ENCODE assay signal across 8 cellular contexts in the genomic region with DNA sequence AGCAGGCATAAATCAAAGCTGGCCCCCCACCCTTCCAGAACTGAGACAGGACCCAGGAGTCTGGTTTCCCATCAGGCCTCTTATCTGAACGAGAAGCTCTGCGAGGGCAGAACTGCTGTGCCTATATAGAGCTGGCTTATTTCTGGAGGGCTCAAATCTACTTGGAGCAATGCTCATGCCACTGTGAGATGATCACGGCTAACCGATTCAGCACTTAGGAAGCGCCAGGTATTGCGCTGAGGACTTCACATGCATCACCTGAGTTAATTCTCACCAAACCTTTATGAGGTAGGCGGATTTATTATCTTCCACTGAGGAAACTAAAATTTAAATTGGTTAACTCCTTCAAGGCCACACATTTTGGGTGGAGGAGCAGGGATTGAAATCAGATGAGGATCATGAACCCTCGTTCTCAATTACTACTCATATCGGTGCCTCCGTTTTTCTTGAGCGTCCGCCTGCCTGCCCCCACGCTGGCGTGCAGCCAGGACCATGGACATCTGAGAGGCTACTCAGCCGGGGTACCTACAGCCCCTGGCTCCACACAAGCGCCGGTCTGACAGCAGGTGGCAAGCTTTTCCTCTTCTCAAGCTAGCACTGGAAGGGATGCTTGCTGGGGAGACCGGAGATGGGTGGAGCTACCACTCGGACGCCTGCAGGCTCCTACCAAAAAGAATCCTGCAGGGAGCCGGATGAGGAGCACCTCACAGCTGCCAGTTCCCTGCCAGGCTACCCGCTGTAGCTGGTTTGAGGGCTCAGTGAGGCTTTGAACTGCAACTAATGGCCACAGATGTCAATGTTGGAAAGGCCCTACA. TPM values are rescaled to one million over a fixed set of nuclear protein-coding genes. Genes with fewer than 3 reads are reported as not detected.
A peak's percentile ranks its signal among the peaks of the same experiment; 100 is the strongest.
DNase-seq lines count a peak whose midpoint lies in the region; ATAC-seq and TF ChIP-seq lines count a peak whose summit lies in the region.

No MANE protein-coding gene starts in this region.

- peak overlapping the region; percentile 5 to 69 for H3K9ac ChIP-seq in liver (ENCODE audit: low read depth in 1 of 2, low read length in 2 of 2)

- peaks cover 0 to 13% (median 10%) of the 10 kb centered on the region in 4 donors for H3K36me3 ChIP-seq in liver (ENCODE audit: control insufficient read depth in 4 of 4, insufficient read depth in 3 of 4, low read depth in 1 of 4, low read length in 3 of 4)

- peaks cover 7 to 27% (median 18%) of the 10 kb centered on the region in 4 donors for H3K4me1 ChIP-seq in liver (ENCODE audit: control insufficient read depth in 4 of 4, insufficient read depth in 4 of 4, low read length in 3 of 4)

- ATAC-seq in HG03196 (IDR thresholded peaks at IDR 0.05; ENCODE audit: unreplicated experiment) (peak; percentile 22), HG03457 (IDR thresholded peaks at IDR 0.05; ENCODE audit: unreplicated experiment) (no peak)

- no peaks in the 10 kb centered on the region for H3K27me3 ChIP-seq in liver (ENCODE audit: control insufficient read depth in 4 of 4, insufficient read depth in 4 of 4, low read length in 3 of 4)

- TF ChIP-seq RAD21 in liver (IDR thresholded peaks at IDR 0.05) = peak; percentile 66 to 72

- peak; percentile 25 for TF ChIP-seq CTCF in liver (IDR thresholded peaks at IDR 0.05; ENCODE audit: low read depth, low read length, missing input control)

- in situ Hi-C loops in Caki2 (cut with HindIII; ENCODE audit: low pct_unique_long_range_greater_than_20kb, low sequenced_read_pairs) = no loop called here

- 26% methylated on average over 22 of the region's 22 CpGs for WGBS in liver

- no peaks in the 10 kb centered on the region for H3K9me3 ChIP-seq in liver (ENCODE audit: control insufficient read depth in 4 of 4, low read length in 3 of 4)

- DNase-seq in Caki2 (ENCODE audit: low read depth) (peak; percentile 79), NCI-H524 treated with DMSO at 0.1 percent for 48 hours (lab: John Stamatoyannopoulos, UW) (peak; percentile 71), dermis microvascular lymphatic vessel endothelial cell (ENCODE audit: low read depth in 2 of 2) (peak; percentile 17 to 71)
- DNase-seq in activated CD4-positive, alpha-beta T cell treated with anti-CD3 and anti-CD28 coated beads, Interleukin-2, amount 50 U/mL, for 1 hour = peak; percentile 49
- peak; percentile 46 to 55 for DNase-seq in stimulated activated CD4-positive, alpha-beta T cell treated with anti-CD3 and anti-CD28 coated beads, Interleukin-4, amount 100 ng/mL, for 4 hours

- H3K27ac ChIP-seq in liver (ENCODE audit: low read depth in 1 of 2, low read length in 2 of 2) = peak overlapping the region; percentile 93 to 98

- peak overlapping the region; percentile 58 to 71 (median 65) for H3K4me3 ChIP-seq in liver (ENCODE audit: low read depth in 1 of 3, low read length in 3 of 3)

TF ChIP-seq in liver, 16 proteins besides CTCF, POLR2A, EP300 and RAD21:
- peak; percentile 42 for TF ChIP-seq TAF1 (conservative IDR thresholded peaks at IDR 0.05)
- TF ChIP-seq GABPA (IDR thresholded peaks at IDR 0.05 in 1 of 2, conservative IDR thresholded peaks at IDR 0.05 in 1 of 2) = no peak
- TF ChIP-seq FOXA1 (IDR thresholded peaks at IDR 0.05) = no peak
- TF ChIP-seq HNF4G (IDR thresholded peaks at IDR 0.05) = no peak
- TF ChIP-seq HNF4A (conservative IDR thresholded peaks at IDR 0.05) = no peak

RNA-seq across cellular contexts. Expression of gene PCIF1, which starts 1.0 kb away (rescaled TPM):
- total RNA-seq in Caki2 (2014; rRNA removed; shearing (Covaris generic); ENCODE audit: low replicate concordance) = 5.2 and 14.2 TPM in 2 replicates
- total RNA-seq in dermis microvascular lymphatic vessel endothelial cell (7.2 and 11.5 TPM in 2 replicates), liver (10 to 100 TPM; 11.5 TPM)
- polyA plus RNA-seq in liver = 10 to 100 TPM in 1 of 2 donors, 1 to 10 TPM in 1; 9.2 to 12.4 TPM

RNA-seq across cellular contexts. Expression of gene PLTP, which starts 21.5 kb away (rescaled TPM):
- total RNA-seq in Caki2 (2014; rRNA removed; shearing (Covaris generic); ENCODE audit: low replicate concordance) = 6.5 and 9.1 TPM in 2 replicates
- total RNA-seq in dermis microvascular lymphatic vessel endothelial cell (2.8 and 3.5 TPM in 2 replicates), liver (10 to 100 TPM; 66.5 to 69.5 TPM)
- polyA plus RNA-seq in liver = 10 to 100 TPM; 22.5 to 54.9 TPM

RNA-seq across cellular contexts. Expression of gene ZNF335, which starts 38.6 kb away (rescaled TPM):
- total RNA-seq in Caki2 (2014; rRNA removed; shearing (Covaris generic); ENCODE audit: low replicate concordance) = 4.8 and 5.4 TPM in 2 replicates
- total RNA-seq in dermis microvascular lymphatic vessel endothelial cell (6.0 and 9.0 TPM in 2 replicates), liver (10 to 100 TPM in 1 of 2 donors, 1 to 10 TPM in 1; 9.1 to 14.6 TPM)
- 1 to 10 TPM; 3.0 to 4.1 TPM for polyA plus RNA-seq in liver

RNA-seq across cellular contexts. Expression of gene CTSA, which starts 42.3 kb away (rescaled TPM):
- 96.4 and 123 TPM in 2 replicates for total RNA-seq in Caki2 (2014; rRNA removed; shearing (Covaris generic); ENCODE audit: low replicate concordance)
- total RNA-seq in dermis microvascular lymphatic vessel endothelial cell = 29.4 and 73.2 TPM in 2 replicates
- 10 to 100 TPM; 45.6 to 48.1 TPM for total RNA-seq in liver
- polyA plus RNA-seq in liver = 100 to 1,000 TPM; 105 to 151 TPM

RNA-seq across cellular contexts. Expression of gene NEURL2, which starts 42.4 kb away (rescaled TPM):
- 3.4 and 5.2 TPM in 2 replicates for total RNA-seq in Caki2 (2014; rRNA removed; shearing (Covaris generic); ENCODE audit: low replicate concordance)
- total RNA-seq in dermis microvascular lymphatic vessel endothelial cell (2.3 and 4.0 TPM in 2 replicates), liver (10 to 100 TPM in 1 of 2 donors, 1 to 10 TPM in 1; 4.1 to 14.5 TPM)
- polyA plus RNA-seq in liver = 1 to 10 TPM; 3.7 to 6.2 TPM
